ENCODE assay signal across 15 cellular contexts in genomic region chr2:170711196-170711773, GRCh38. TPM values are rescaled to one million over a fixed set of nuclear protein-coding genes. Genes with fewer than 3 reads are reported as not detected.
DNase-seq lines count a peak whose midpoint lies in the region; ATAC-seq and TF ChIP-seq lines count a peak whose summit lies in the region.
"Had no signal": no experiment of that assay in that cellular context is flagged by ENCODE, and none has a peak within 500 bp of the region (broad histone marks: within the 10 kb centered on the region; RNA-seq: fewer than 3 reads in every experiment).

No MANE protein-coding gene starts in this region.

- no peaks in the 10 kb centered on the region for H3K79me2 ChIP-seq in neural cell (replicated peaks; ENCODE audit: insufficient read depth, low read length)

- no TSS peak for BruUV-seq in Calu3 (replicated peaks; lab: Mats Ljungman, UMichigan)

- DNase-seq in Calu3 (no peak), endothelial cell (ENCODE audit: low spot score) (no peak), NCI-H2029 treated with DMSO at 0.1 percent for 48 hours (lab: John Stamatoyannopoulos, UW) (no peak), breast epithelium (ENCODE audit: low spot score in 2 of 2) (no peak), NCI-H2227 treated with DMSO at 0.1 percent for 48 hours (lab: John Stamatoyannopoulos, UW) (no peak)
- DNase-seq: naive B cell, NCI-H1694, right cardiac atrium had no signal

- H3K4me1 Mint-ChIP-seq in Calu3 (ENCODE audit: low read depth, unreplicated experiment) (peaks cover 9% of the 10 kb centered on the region), endothelial cell (ENCODE audit: unreplicated experiment) (peaks cover 23% of the 10 kb centered on the region)

- no peaks in the 10 kb centered on the region for H3K9me2 ChIP-seq in neural cell (ENCODE audit: insufficient read depth, low read length)

- H3K4me3 ChIP-seq in HUES6 (ENCODE audit: low read depth, low read length) (peak overlapping the region; percentile 72), neural cell (ENCODE audit: low read length) (peak overlapping the region; percentile 62), breast epithelium (no peak overlapping the region)
- H3K4me3 ChIP-seq: HAP-1, left lung, SK-N-MC had no signal

- H3K4me3 Mint-ChIP-seq in Calu3 (ENCODE audit: low read depth, unreplicated experiment), result peak overlapping the region; percentile 65
- H3K4me3 Mint-ChIP-seq in endothelial cell (ENCODE audit: unreplicated experiment), result peak overlapping the region; percentile 9

- H3K36me3 ChIP-seq in HUES6 (ENCODE audit: control insufficient read depth, insufficient read depth, low read length) (no peaks in the 10 kb centered on the region), neural cell (ENCODE audit: insufficient read depth, low read length) (no peaks in the 10 kb centered on the region), breast epithelium (no peaks in the 10 kb centered on the region)
- H3K36me3 ChIP-seq: HAP-1, left lung had no signal

- H2AFZ ChIP-seq in neural cell (ENCODE audit: low read depth, low read length), result no peak overlapping the region

- H3K9me3 Mint-ChIP-seq in Calu3 (ENCODE audit: low read depth, unreplicated experiment), result no peaks in the 10 kb centered on the region
- H3K9me3 Mint-ChIP-seq in endothelial cell (ENCODE audit: unreplicated experiment), result no peaks in the 10 kb centered on the region
- H3K9me3 Mint-ChIP-seq: activated T-cell treated with anti-CD3 and anti-CD28 coated beads, Interleukin-2, amount 50 U/mL, for 24 hours had no signal

- H3K27me3 ChIP-seq in HUES6 (ENCODE audit: control insufficient read depth, insufficient read depth, low read length), result peaks cover 83% of the 10 kb centered on the region
- peaks cover 86% of the 10 kb centered on the region for H3K27me3 ChIP-seq in neural cell (ENCODE audit: insufficient read depth, low read depth, low read length)
- peaks cover 2 to 45% of the 10 kb centered on the region in 2 donors for H3K27me3 ChIP-seq in breast epithelium

- H3F3A ChIP-seq in neural cell (ENCODE audit: insufficient read depth, low read length, poor library complexity, severe bottlenecking), result no peaks in the 10 kb centered on the region

- intact Hi-C loops in Calu3 (cut with micrococcal nuclease; ENCODE audit: unreplicated experiment), result loop anchor here (10.0 kb wide), 1 partner anchor 104 kb away; the partner anchor contains the start of gene GAD1
- intact Hi-C loops in breast epithelium (cut with DNase I; ENCODE audit: low total_unique reads), result no loop called here

- H3K36me3 Mint-ChIP-seq in Calu3 (ENCODE audit: insufficient read depth, unreplicated experiment), result peaks cover 25% of the 10 kb centered on the region
- peaks cover 6% of the 10 kb centered on the region for H3K36me3 Mint-ChIP-seq in endothelial cell (ENCODE audit: low read depth, unreplicated experiment)

- no peak overlapping the region for H3K4me2 ChIP-seq in neural cell (ENCODE audit: low read length)

- no peak for ATAC-seq in GM21619 (IDR thresholded peaks at IDR 0.05; ENCODE audit: unreplicated experiment)
- ATAC-seq: left lung, right cardiac atrium had no signal

- H4K20me1 ChIP-seq in neural cell (ENCODE audit: insufficient read depth), result no peaks in the 10 kb centered on the region

- H3K9me3 ChIP-seq in HUES6 (ENCODE audit: control insufficient read depth, insufficient read depth, low read depth, low read length) (no peaks in the 10 kb centered on the region), neural cell (ENCODE audit: low read length) (no peaks in the 10 kb centered on the region), breast epithelium (no peaks in the 10 kb centered on the region)
- H3K9me3 ChIP-seq: HAP-1, left lung had no signal

- H3K27me3 Mint-ChIP-seq in Calu3 (ENCODE audit: unreplicated experiment) (peaks cover 48% of the 10 kb centered on the region), endothelial cell (ENCODE audit: unreplicated experiment) (peaks cover 24% of the 10 kb centered on the region)

- H3K27ac Mint-ChIP-seq in Calu3 (ENCODE audit: unreplicated experiment) (no peak overlapping the region), endothelial cell (ENCODE audit: unreplicated experiment) (no peak overlapping the region)
- H3K27ac Mint-ChIP-seq: activated T-cell treated with anti-CD3 and anti-CD28 coated beads, Interleukin-2, amount 50 U/mL, for 24 hours had no signal

- TF ChIP-seq EP300 in neural cell (conservative IDR thresholded peaks at IDR 0.05; ENCODE audit: poor library complexity, severe bottlenecking), result no peak

- CTCF ChIA-PET in Calu3 (lab: Charles Lee), result interaction anchor here (0.9 to 1.1 kb wide), 3 partner anchors 59 to 302 kb away, joined by 3 read pairs; partner anchors contain the start of gene ERICH2

- H3K27ac ChIP-seq in HUES6 (ENCODE audit: low read depth, low read length) (peak overlapping the region; percentile 54; the same call in 1 of the 2 replicates), neural cell (ENCODE audit: low read length) (no peak overlapping the region), breast epithelium (no peak overlapping the region)
- H3K27ac ChIP-seq: left lung, SK-N-MC had no signal

- no peak for TF ChIP-seq CTCF in Calu3 (IDR thresholded peaks at IDR 0.05; ENCODE audit: unreplicated experiment)
- TF ChIP-seq CTCF in endothelial cell (IDR thresholded peaks at IDR 0.05; ENCODE audit: unreplicated experiment), result no peak
- no peak for TF ChIP-seq CTCF in neural cell (IDR thresholded peaks at IDR 0.05; ENCODE audit: poor library complexity, severe bottlenecking)
- no peak for TF ChIP-seq CTCF in breast epithelium (IDR thresholded peaks at IDR 0.05)

- H3K4me1 ChIP-seq in HUES6 (ENCODE audit: control insufficient read depth, insufficient read depth, low read length) (peaks cover 33% of the 10 kb centered on the region), breast epithelium (peaks cover 0 to 15% of the 10 kb centered on the region in 2 donors)

- H3K9ac ChIP-seq in HUES6 (ENCODE audit: low read length), result peak overlapping the region; percentile 82
- H3K9ac ChIP-seq in neural cell (ENCODE audit: low read length), result no peak overlapping the region

- no peak for TF ChIP-seq RAD21 in neural cell (conservative IDR thresholded peaks at IDR 0.05)

- no peak for TF ChIP-seq POLR2A in breast epithelium (IDR thresholded peaks at IDR 0.05)

TF ChIP-seq in neural cell, 6 proteins besides CTCF, POLR2A, EP300 and RAD21:
- TF ChIP-seq POLR2AphosphoS5 (IDR thresholded peaks at IDR 0.05) (no peak), REST (IDR thresholded peaks at IDR 0.05; ENCODE audit: borderline replicate concordance) (no peak), MXI1 (conservative IDR thresholded peaks at IDR 0.05; ENCODE audit: poor library complexity, severe bottlenecking) (no peak), TAF1 (IDR thresholded peaks at IDR 0.05; ENCODE audit: low read depth) (no peak), EZH2 (IDR thresholded peaks at IDR 0.05; ENCODE audit: borderline replicate concordance, insufficient read depth, low read length, poor library complexity, severe bottlenecking) (no peak), SMC3 (conservative IDR thresholded peaks at IDR 0.05; ENCODE audit: poor library complexity) (no peak)
TF ChIP-seq in neural cell: peak in this region for 0.

RNA-seq across cellular contexts. Expression of gene SP5, which starts 3.9 kb away (rescaled TPM):
- total RNA-seq in Calu3 (2022), result 0.73 TPM in 2 replicates
- 9.3 TPM for total RNA-seq in endothelial cell (ENCODE audit: unreplicated experiment)
- 0.15 TPM in 1 of 2 replicates, not detected in the other for polyA plus RNA-seq in neural cell
- polyA minus RNA-seq in neural cell, result not detected in 2 replicates
- 1 to 10 TPM; 1.5 to 7.9 (median 5.8) TPM for total RNA-seq in breast epithelium
- polyA plus RNA-seq: right cardiac atrium had no signal

RNA-seq across cellular contexts. Expression of gene ERICH2, which starts 58.9 kb away (rescaled TPM):
- total RNA-seq in Calu3 (2022) (1.2 and 2.4 TPM in 2 replicates), endothelial cell (ENCODE audit: unreplicated experiment) (1.6 TPM), breast epithelium (under 1 TPM in 1 of 3 donors, not detected in 2; 0.80 TPM)
- 1.3 TPM in 1 of 2 replicates, not detected in the other for polyA plus RNA-seq in neural cell
- not detected in 2 replicates for polyA minus RNA-seq in neural cell

Comparison
In these comparisons a context has a peak if more than half of its experiments do, and no peak if none do; other contexts are left out.
1. H3K4me3 ChIP-seq: peak in HUES6 (single experiment) and neural cell (single experiment); none in breast epithelium (0 of 3).